ENCODE assay signal across 17 cellular contexts in genomic region chr2:180358458-180358857, GRCh38.
"Had no signal": no experiment of that assay in that cellular context is flagged by ENCODE, and none has a peak within 500 bp of the region (broad histone marks: within the 10 kb centered on the region; RNA-seq: fewer than 3 reads in every experiment).

No MANE protein-coding gene starts in this region.

- H3K4me2 ChIP-seq: smooth muscle cell had no signal

- DNase-seq: activated CD4-positive, alpha-beta T cell treated with anti-CD3 and anti-CD28 coated beads, Interleukin-2, amount 50 U/mL, for 4 hours; activated gamma-delta T cell; adrenal gland; dorsolateral prefrontal cortex; erythroblast; heart left ventricle; left lung; midbrain; stimulated activated CD4-positive, alpha-beta T cell treated with anti-CD3 and anti-CD28 coated beads, Interleukin-4, amount 100 ng/mL, for 1 hour; upper lobe of left lung; WERI-Rb-1 had no signal

- ATAC-seq: activated naive CD4-positive, alpha-beta T cell treated with anti-CD3 and anti-CD28 coated beads, Interleukin-2, amount 50 U/mL, for 72 hours; gastroesophageal sphincter; heart left ventricle; left lung; sciatic nerve; stimulated activated memory B cell treated with anti-CD40 and anti-IgM and Interleukin-4, amounts not matched to agents 10 μg/mL and 1 μg/mL and 100 μg/mL, for 72 hours had no signal

- H3K9me3 ChIP-seq: adrenal gland, gastroesophageal sphincter, heart left ventricle, left lung, thoracic aorta, upper lobe of left lung had no signal

- H3K4me1 ChIP-seq: adrenal gland, gastroesophageal sphincter, heart left ventricle, left lung, upper lobe of left lung had no signal

- H3K27ac ChIP-seq: adrenal gland, dorsolateral prefrontal cortex, gastroesophageal sphincter, heart left ventricle, left lung, thoracic aorta, upper lobe of left lung, WERI-Rb-1 had no signal

- H3K36me3 ChIP-seq: adrenal gland, gastroesophageal sphincter, heart left ventricle, left lung, thoracic aorta, upper lobe of left lung, WERI-Rb-1 had no signal

- H3K27me3 ChIP-seq: adrenal gland, dorsolateral prefrontal cortex, gastroesophageal sphincter, heart left ventricle, left lung, upper lobe of left lung had no signal

- H3K4me3 ChIP-seq: adrenal gland, dorsolateral prefrontal cortex, gastroesophageal sphincter, heart left ventricle, left lung, smooth muscle cell, thoracic aorta, upper lobe of left lung had no signal
